24 cellular contexts compared by ENCODE assay signal in the genomic region with DNA sequence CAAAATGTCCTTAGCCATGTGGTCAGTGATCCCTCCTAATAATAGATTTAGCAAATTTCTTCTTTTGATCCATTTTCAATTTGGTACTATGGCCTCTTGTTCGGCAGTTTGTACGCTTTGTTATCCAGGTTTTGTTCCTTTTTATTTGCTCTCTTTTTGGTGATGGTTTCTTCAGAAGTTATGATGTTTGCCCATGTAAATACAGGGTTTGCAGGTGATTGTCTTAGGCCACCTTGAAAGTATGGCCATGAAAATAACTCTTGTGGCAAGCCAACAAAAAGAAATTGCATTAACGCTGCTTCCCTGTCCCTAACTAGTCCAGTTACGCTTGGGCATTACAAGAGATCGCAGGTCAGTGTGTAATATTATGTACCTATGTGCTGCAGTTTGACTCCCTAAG. TPM values are rescaled to one million over a fixed set of nuclear protein-coding genes. Genes with fewer than 3 reads are reported as not detected.
"Had no signal": no experiment of that assay in that cellular context is flagged by ENCODE, and none has a peak within 500 bp of the region (broad histone marks: within the 10 kb centered on the region; RNA-seq: fewer than 3 reads in every experiment).

No MANE protein-coding gene starts in this region.

- H3K9me3 ChIP-seq: SK-N-SH had no signal

- H3K27ac ChIP-seq: RWPE1 had no signal

- ATAC-seq: HepG2, Panc1 had no signal

- H3K9ac ChIP-seq: SK-N-SH had no signal

- H3K4me2 ChIP-seq: SK-N-SH had no signal

- FAIRE-seq: HepG2 had no signal

- DNase-seq: IMR-90, Karpas-422, KG1, MM.1S, NCI-H1092 treated with DMSO at 0.1 percent for 48 hours, NCI-H1436, NCI-H187, NCI-H2029, NCI-H2081 treated with DMSO at 0.1 percent for 48 hours, NCI-H2171, NCI-H226, NCI-H446, NCI-H510A, NCI-H524 treated with DMSO at 0.1 percent for 48 hours, NCI-H69, NCI-H774, SHP77, SK-N-SH had no signal

RNA-seq across cellular contexts. Expression of a gene that starts 8.6 kb away (rescaled TPM):
- total RNA-seq: HepG2, HT1080, IMR-90, M059J, SK-MEL-5 had no signal
- polyA plus RNA-seq: HepG2, IMR-90, SK-N-SH had no signal
